Comparison of ENCODE assay signal across 16 cellular contexts in genomic region chr7:92808006-92808405, GRCh38. TPM values are rescaled to one million over a fixed set of nuclear protein-coding genes. Genes with fewer than 3 reads are reported as not detected.
DNase-seq lines count a peak whose midpoint lies in the region; ATAC-seq and TF ChIP-seq lines count a peak whose summit lies in the region.
"Had no signal": no experiment of that assay in that cellular context is flagged by ENCODE, and none has a peak within 500 bp of the region (broad histone marks: within the 10 kb centered on the region; RNA-seq: fewer than 3 reads in every experiment).

No MANE protein-coding gene starts in this region.

- POLR2A ChIA-PET in Panc1 (lab: Charles Lee): interaction anchor here (0.6 kb wide), 1 partner anchor 9 kb away, joined by 4 read pairs; no protein-coding TSS in a partner anchor

- no peaks in the 10 kb centered on the region for H3K9me3 Mint-ChIP-seq in activated naive CD4-positive, alpha-beta T cell treated with anti-CD3 and anti-CD28 coated beads, Interleukin-2, amount 50 U/mL, for 24 hours
- H3K9me3 Mint-ChIP-seq in activated naive CD4-positive, alpha-beta T cell treated with anti-CD3 and anti-CD28 coated beads, Interleukin-2, amount 10 ng/mL, durations not matched to agents 7 days and 5 days: no peaks in the 10 kb centered on the region
- H3K9me3 Mint-ChIP-seq in stimulated activated effector memory CD8-positive, alpha-beta T cell treated with anti-CD3 and anti-CD28 coated beads, Interleukin-12 subunit alpha, Interleukin-12 subunit beta, amount 100 ng/mL, for 72 hours: no peaks in the 10 kb centered on the region
- H3K9me3 Mint-ChIP-seq: H9 had no signal

- no peaks in the 10 kb centered on the region for H3K36me3 ChIP-seq in Panc1 (ENCODE audit: control insufficient read depth, insufficient read depth, low read length)
- H3K36me3 ChIP-seq in body of pancreas (replicated peaks in 1 of 2; ENCODE audit: insufficient read depth in 1 of 2, low read depth in 2 of 2): no peaks in the 10 kb centered on the region

- no peak for DNase-seq in activated naive CD4-positive, alpha-beta T cell treated with anti-CD3 and anti-CD28 coated beads, Interleukin-2, amount 10 ng/mL, durations not matched to agents 7 days and 5 days
- DNase-seq in Panc1 (ENCODE audit: low read depth, low spot score): no peak
- peak; percentile 26 to 63 for DNase-seq in cardiac fibroblast (ENCODE audit: low read depth in 2 of 2)
- no peak for DNase-seq in stimulated activated effector memory CD8-positive, alpha-beta T cell treated with anti-CD3 and anti-CD28 coated beads, Interleukin-12 subunit alpha, Interleukin-12 subunit beta, amount 100 ng/mL, for 72 hours (ENCODE audit: low spot score in 2 of 2)
- no peak for DNase-seq in body of pancreas
- DNase-seq: AML-193, H9, midbrain, NCI-H1092 treated with DMSO at 0.1 percent for 48 hours, NCI-H226, Right ventricle myocardium superior had no signal

- no peak for TF ChIP-seq POLR2A in body of pancreas (IDR thresholded peaks at IDR 0.05)

- ATAC-seq in Panc1: no peak
- ATAC-seq in stimulated activated effector memory CD8-positive, alpha-beta T cell treated with anti-CD3 and anti-CD28 coated beads, Interleukin-12 subunit alpha, Interleukin-12 subunit beta, amount 100 ng/mL, for 72 hours: peak; percentile 76
- no peak for ATAC-seq in GM19397 (IDR thresholded peaks at IDR 0.05; ENCODE audit: unreplicated experiment)
- no peak for ATAC-seq in body of pancreas
- ATAC-seq in GM18861 (IDR thresholded peaks at IDR 0.05; ENCODE audit: unreplicated experiment): no peak

- 87 to 93% methylated on average over 2 of the region's 2 CpGs for WGBS in body of pancreas, 2 donors

- peaks cover 40% of the 10 kb centered on the region for H3K4me1 ChIP-seq in Panc1 (ENCODE audit: control insufficient read depth, insufficient read depth, low read length)
- peaks cover 25% of the 10 kb centered on the region for H3K4me1 ChIP-seq in body of pancreas

- no TSS peak for BruUV-seq in Panc1 (replicated peaks; lab: Mats Ljungman, UMichigan)

- peak overlapping the region; percentile 8 for H3K27ac Mint-ChIP-seq in activated naive CD4-positive, alpha-beta T cell treated with anti-CD3 and anti-CD28 coated beads, Interleukin-2, amount 50 U/mL, for 24 hours
- no peak overlapping the region for H3K27ac Mint-ChIP-seq in activated naive CD4-positive, alpha-beta T cell treated with anti-CD3 and anti-CD28 coated beads, Interleukin-2, amount 10 ng/mL, durations not matched to agents 7 days and 5 days
- peak overlapping the region; percentile 82 for H3K27ac Mint-ChIP-seq in stimulated activated effector memory CD8-positive, alpha-beta T cell treated with anti-CD3 and anti-CD28 coated beads, Interleukin-12 subunit alpha, Interleukin-12 subunit beta, amount 100 ng/mL, for 72 hours

- H3K27ac ChIP-seq in Panc1 (ENCODE audit: low read length) (peak overlapping the region; percentile 99; the same call in 1 of the 2 replicates), body of pancreas (no peak overlapping the region)
- H3K27ac ChIP-seq: parathyroid adenoma, VCaP had no signal

- peaks cover 20% of the 10 kb centered on the region for H3K36me3 Mint-ChIP-seq in activated naive CD4-positive, alpha-beta T cell treated with anti-CD3 and anti-CD28 coated beads, Interleukin-2, amount 50 U/mL, for 24 hours
- peaks cover 59% of the 10 kb centered on the region for H3K36me3 Mint-ChIP-seq in activated naive CD4-positive, alpha-beta T cell treated with anti-CD3 and anti-CD28 coated beads, Interleukin-2, amount 10 ng/mL, durations not matched to agents 7 days and 5 days
- H3K36me3 Mint-ChIP-seq in stimulated activated effector memory CD8-positive, alpha-beta T cell treated with anti-CD3 and anti-CD28 coated beads, Interleukin-12 subunit alpha, Interleukin-12 subunit beta, amount 100 ng/mL, for 72 hours: peaks cover 74% of the 10 kb centered on the region

- H3K4me3 Mint-ChIP-seq in activated naive CD4-positive, alpha-beta T cell treated with anti-CD3 and anti-CD28 coated beads, Interleukin-2, amount 50 U/mL, for 24 hours: no peak overlapping the region
- H3K4me3 Mint-ChIP-seq in activated naive CD4-positive, alpha-beta T cell treated with anti-CD3 and anti-CD28 coated beads, Interleukin-2, amount 10 ng/mL, durations not matched to agents 7 days and 5 days: no peak overlapping the region
- peak overlapping the region; percentile 38 for H3K4me3 Mint-ChIP-seq in stimulated activated effector memory CD8-positive, alpha-beta T cell treated with anti-CD3 and anti-CD28 coated beads, Interleukin-12 subunit alpha, Interleukin-12 subunit beta, amount 100 ng/mL, for 72 hours
- H3K4me3 Mint-ChIP-seq: H9 had no signal

- H3K9me3 ChIP-seq in Panc1 (ENCODE audit: control insufficient read depth, insufficient read depth, low read depth, low read length) (no peaks in the 10 kb centered on the region), body of pancreas (no peaks in the 10 kb centered on the region)

- peaks cover 82% of the 10 kb centered on the region for H3K4me1 Mint-ChIP-seq in activated naive CD4-positive, alpha-beta T cell treated with anti-CD3 and anti-CD28 coated beads, Interleukin-2, amount 50 U/mL, for 24 hours
- peaks cover 55% of the 10 kb centered on the region for H3K4me1 Mint-ChIP-seq in activated naive CD4-positive, alpha-beta T cell treated with anti-CD3 and anti-CD28 coated beads, Interleukin-2, amount 10 ng/mL, durations not matched to agents 7 days and 5 days
- peaks cover 71% of the 10 kb centered on the region for H3K4me1 Mint-ChIP-seq in stimulated activated effector memory CD8-positive, alpha-beta T cell treated with anti-CD3 and anti-CD28 coated beads, Interleukin-12 subunit alpha, Interleukin-12 subunit beta, amount 100 ng/mL, for 72 hours

- TF ChIP-seq CTCF in Panc1 (IDR thresholded peaks at IDR 0.05): no peak
- TF ChIP-seq CTCF in cardiac fibroblast (IDR thresholded peaks at IDR 0.05; ENCODE audit: low read depth, low read length): no peak
- no peak for TF ChIP-seq CTCF in body of pancreas (IDR thresholded peaks at IDR 0.05)

- H3K4me3 ChIP-seq in Panc1 (ENCODE audit: low read depth in 2 of 2, low read length in 2 of 2): no peak overlapping the region
- no peak overlapping the region for H3K4me3 ChIP-seq in cardiac fibroblast (replicated peaks in 1 of 2; ENCODE audit: low read depth in 2 of 2, low read length in 2 of 2)
- no peak overlapping the region for H3K4me3 ChIP-seq in body of pancreas

- H3K27me3 Mint-ChIP-seq in activated naive CD4-positive, alpha-beta T cell treated with anti-CD3 and anti-CD28 coated beads, Interleukin-2, amount 50 U/mL, for 24 hours: no peaks in the 10 kb centered on the region
- H3K27me3 Mint-ChIP-seq in activated naive CD4-positive, alpha-beta T cell treated with anti-CD3 and anti-CD28 coated beads, Interleukin-2, amount 10 ng/mL, durations not matched to agents 7 days and 5 days: no peaks in the 10 kb centered on the region

- H3K27me3 ChIP-seq in Panc1 (ENCODE audit: control insufficient read depth, insufficient read depth, low read length): no peaks in the 10 kb centered on the region
- no peaks in the 10 kb centered on the region for H3K27me3 ChIP-seq in body of pancreas

- CTCF ChIA-PET in activated naive CD4-positive, alpha-beta T cell treated with anti-CD3 and anti-CD28 coated beads, Interleukin-2, amount 10 ng/mL, durations not matched to agents 7 days and 5 days (lab: Charles Lee): no interaction called here
- CTCF ChIA-PET in Panc1 (lab: Charles Lee): no interaction called here

- in situ Hi-C loops in Panc1 (cut with HindIII; ENCODE audit: low pct_unique_long_range_greater_than_20kb, low sequenced_read_pairs): no loop called here

- intact Hi-C loops in Panc1 (cut with micrococcal nuclease; ENCODE audit: unreplicated experiment) (no loop called here), body of pancreas (cut with DNase I) (no loop called here)

RNA-seq across cellular contexts. Expression of gene CDK6, which starts 28.4 kb away (rescaled TPM):
- total RNA-seq in Panc1 (2021; ENCODE audit: unreplicated experiment) (57.4 TPM), body of pancreas (10 to 100 TPM; 32.6 to 35.0 TPM)
- 8.6 TPM for polyA plus RNA-seq in Panc1 (2012; ENCODE audit: insufficient read length)

Comparison
In these comparisons a context has a peak if more than half of its experiments do, and no peak if none do; other contexts are left out.
1. DNase-seq: peak in cardiac fibroblast (2 of 2); none in activated naive CD4-positive, alpha-beta T cell treated with anti-CD3 and anti-CD28 coated beads, Interleukin-2, amount 10 ng/mL, durations not matched to agents 7 days and 5 days (single experiment), Panc1 (single experiment), stimulated activated effector memory CD8-positive, alpha-beta T cell treated with anti-CD3 and anti-CD28 coated beads, Interleukin-12 subunit alpha, Interleukin-12 subunit beta, amount 100 ng/mL, for 72 hours (0 of 2) and body of pancreas (0 of 4).